In genomic region chr5:140356878-140357730, GRCh38 we compare ENCODE assay signal across 1 cellular context.
TF ChIP-seq lines count a peak whose summit lies in the region.

No MANE protein-coding gene starts in this region.

TF ChIP-seq in endothelial cell of umbilical vein, 7 proteins besides CTCF, POLR2A, EP300 and RAD21 (continued from another document):
- no peak for TF ChIP-seq POLR2AphosphoS5 (IDR thresholded peaks at IDR 0.05; ENCODE audit: insufficient read depth, low read depth, low read length)
- TF ChIP-seq JUN (IDR thresholded peaks at IDR 0.05; ENCODE audit: borderline replicate concordance, insufficient read depth, insufficient read length, low read depth): no peak
